8 cellular contexts compared by ENCODE assay signal in the genomic region with DNA sequence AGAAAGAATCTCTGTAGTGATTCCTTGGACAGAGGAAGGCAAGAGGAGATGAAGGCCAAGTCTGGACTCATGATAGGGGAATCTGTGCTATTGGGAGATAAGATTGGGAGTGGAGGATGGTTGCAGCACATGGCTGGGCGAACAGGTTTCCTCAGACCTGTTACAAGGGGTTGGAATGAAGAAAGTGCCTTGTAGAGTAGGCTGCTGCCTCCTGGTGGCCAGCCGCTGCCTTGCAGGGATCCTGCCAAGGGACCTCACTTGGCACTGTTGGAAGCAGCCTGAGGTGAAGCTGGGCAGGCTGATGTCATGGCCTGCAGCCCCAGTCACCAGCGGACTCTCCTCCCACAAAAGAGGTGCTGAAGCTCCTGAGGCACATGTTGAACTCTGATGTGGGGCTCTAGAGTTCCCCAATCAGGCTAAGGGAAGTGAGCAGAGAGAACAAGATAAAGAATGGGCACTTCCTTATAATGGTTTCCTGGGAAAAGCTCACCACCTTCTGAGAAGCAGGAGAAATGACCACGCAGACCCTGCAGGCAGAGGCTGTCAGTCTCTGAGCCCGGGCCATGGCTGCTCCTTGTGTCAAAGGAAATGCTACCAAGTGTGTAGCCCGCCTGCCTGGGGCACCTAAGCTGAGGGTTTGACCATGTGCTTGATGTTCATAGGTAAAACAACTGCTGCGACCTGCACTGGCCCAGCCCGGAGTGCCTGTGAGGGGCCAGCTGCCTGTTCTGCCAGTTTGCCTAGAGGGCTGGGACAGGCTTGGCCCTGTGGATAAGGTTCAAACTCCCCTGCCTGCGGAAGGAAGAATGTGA. TPM values are rescaled to one million over a fixed set of nuclear protein-coding genes. Genes with fewer than 3 reads are reported as not detected.
A peak's percentile ranks its signal among the peaks of the same experiment; 100 is the strongest.
DNase-seq lines count a peak whose midpoint lies in the region; ATAC-seq and TF ChIP-seq lines count a peak whose summit lies in the region.

No MANE protein-coding gene starts in this region.

- CTCF ChIA-PET in Panc1 (lab: Charles Lee) = interaction anchor here (0.6 to 2.1 kb wide), 5 partner anchors 13 to 168 kb away, joined by 3 to 26 read pairs (median 5); partner anchors contain the start of gene DCAF1

- H3K36me3 Mint-ChIP-seq in activated T-cell treated with anti-CD3 and anti-CD28 coated beads, Interleukin-2, amount 50 U/mL, for 72 hours (ENCODE audit: insufficient read depth in 2 of 2) = no peaks in the 10 kb centered on the region
- H3K36me3 Mint-ChIP-seq in naive thymus-derived CD8-positive, alpha-beta T cell = peaks cover 0 to 6% (median 0%) of the 10 kb centered on the region in 3 donors
- no peaks in the 10 kb centered on the region for H3K36me3 Mint-ChIP-seq in stimulated activated memory B cell treated with anti-CD40 and anti-IgM and Interleukin-4, amounts not matched to agents 10 μg/mL and 1 μg/mL and 100 μg/mL, for 72 hours

- TF ChIP-seq CTCF in Panc1 (IDR thresholded peaks at IDR 0.05) = peak; percentile 93
- peak; percentile 98 to 99 for TF ChIP-seq CTCF in fibroblast of lung (conservative IDR thresholded peaks at IDR 0.05 in 1 of 2, IDR thresholded peaks at IDR 0.05 in 1 of 2; ENCODE audit: low read depth in 1 of 2, low read length in 2 of 2)

- no peaks in the 10 kb centered on the region for H4K20me1 ChIP-seq in fibroblast of lung (ENCODE audit: control insufficient read depth, extremely low read depth, insufficient read depth, low read length)

- peak; percentile 75 for ATAC-seq in Panc1
- peak; percentile 18 to 21 for ATAC-seq in activated T-cell treated with anti-CD3 and anti-CD28 coated beads, Interleukin-2, amount 50 U/mL, for 72 hours (replicated peaks in 1 of 2)
- ATAC-seq in naive thymus-derived CD8-positive, alpha-beta T cell = peak in 1 of 2 donors; percentile 7
- ATAC-seq in stimulated activated memory B cell treated with anti-CD40 and anti-IgM and Interleukin-4, amounts not matched to agents 10 μg/mL and 1 μg/mL and 100 μg/mL, for 72 hours = no peak
- ATAC-seq in HG02981 (IDR thresholded peaks at IDR 0.05; ENCODE audit: unreplicated experiment) = no peak

- DNase-seq in DMS79 treated with DMSO at 0.1 percent for 48 hours (lab: John Stamatoyannopoulos, UW) (peak; percentile 5), HuH-7.5 (ENCODE audit: low spot score) (peak; percentile 74), Panc1 (ENCODE audit: low read depth, low spot score) (peak; percentile 75), fibroblast of lung (ENCODE audit: low read depth in 2 of 2) (peak; percentile 72 to 80)
- DNase-seq in activated T-cell treated with anti-CD3 and anti-CD28 coated beads, Interleukin-2, amount 50 U/mL, for 72 hours = peak; percentile 84 to 85
- DNase-seq in naive thymus-derived CD8-positive, alpha-beta T cell = peak; percentile 61 to 84 (median 73)

- H3K4me1 Mint-ChIP-seq in activated T-cell treated with anti-CD3 and anti-CD28 coated beads, Interleukin-2, amount 50 U/mL, for 72 hours (ENCODE audit: low read depth) = peaks cover 54% of the 10 kb centered on the region
- H3K4me1 Mint-ChIP-seq in naive thymus-derived CD8-positive, alpha-beta T cell = peaks cover 26 to 65% (median 50%) of the 10 kb centered on the region in 4 donors
- H3K4me1 Mint-ChIP-seq in stimulated activated memory B cell treated with anti-CD40 and anti-IgM and Interleukin-4, amounts not matched to agents 10 μg/mL and 1 μg/mL and 100 μg/mL, for 72 hours = peaks cover 46% of the 10 kb centered on the region

- no TSS peak for BruUV-seq in Panc1 (replicated peaks; lab: Mats Ljungman, UMichigan)

- no peak overlapping the region for H3K4me2 ChIP-seq in fibroblast of lung (ENCODE audit: extremely low read depth, insufficient read depth, low read length)

- no peak overlapping the region for H3K27ac Mint-ChIP-seq in activated T-cell treated with anti-CD3 and anti-CD28 coated beads, Interleukin-2, amount 50 U/mL, for 72 hours
- peak overlapping the region; percentile 43 to 95 (median 92) for H3K27ac Mint-ChIP-seq in naive thymus-derived CD8-positive, alpha-beta T cell
- H3K27ac Mint-ChIP-seq in stimulated activated memory B cell treated with anti-CD40 and anti-IgM and Interleukin-4, amounts not matched to agents 10 μg/mL and 1 μg/mL and 100 μg/mL, for 72 hours = no peak overlapping the region

- no peaks in the 10 kb centered on the region for H3K79me2 ChIP-seq in fibroblast of lung (ENCODE audit: control insufficient read depth, insufficient read depth, low read length)

- in situ Hi-C loops in Panc1 (cut with HindIII; ENCODE audit: low pct_unique_long_range_greater_than_20kb, low sequenced_read_pairs) = no loop called here

- H3K27me3 ChIP-seq in Panc1 (ENCODE audit: control insufficient read depth, insufficient read depth, low read length) = no peaks in the 10 kb centered on the region
- H3K27me3 ChIP-seq in fibroblast of lung (ENCODE audit: control insufficient read depth, insufficient read depth, low read length) = no peaks in the 10 kb centered on the region

- H3K4me3 ChIP-seq in Panc1 (ENCODE audit: low read depth in 2 of 2, low read length in 2 of 2) (no peak overlapping the region), fibroblast of lung (replicated peaks in 1 of 4; ENCODE audit: control extremely low read depth in 1 of 4, insufficient read depth in 1 of 4, low read depth in 3 of 4, low read length in 4 of 4) (no peak overlapping the region)

- H3K27me3 Mint-ChIP-seq in activated T-cell treated with anti-CD3 and anti-CD28 coated beads, Interleukin-2, amount 50 U/mL, for 72 hours (ENCODE audit: low read depth) = no peaks in the 10 kb centered on the region
- H3K27me3 Mint-ChIP-seq in naive thymus-derived CD8-positive, alpha-beta T cell = no peaks in the 10 kb centered on the region
- H3K27me3 Mint-ChIP-seq in stimulated activated memory B cell treated with anti-CD40 and anti-IgM and Interleukin-4, amounts not matched to agents 10 μg/mL and 1 μg/mL and 100 μg/mL, for 72 hours = no peaks in the 10 kb centered on the region

- H3K9ac ChIP-seq in fibroblast of lung (ENCODE audit: insufficient read depth, low read length) = no peak overlapping the region

- intact Hi-C loops in Panc1 (cut with micrococcal nuclease; ENCODE audit: unreplicated experiment) = loop anchor here (2.0 kb wide), 1 partner anchor 169 kb away; the partner anchor contains the start of gene DCAF1

- no peaks in the 10 kb centered on the region for H3K9me3 ChIP-seq in Panc1 (ENCODE audit: control insufficient read depth, insufficient read depth, low read depth, low read length)
- H3K9me3 ChIP-seq in fibroblast of lung (ENCODE audit: control insufficient read depth, insufficient read depth, low read depth, low read length) = no peaks in the 10 kb centered on the region

- H3K36me3 ChIP-seq in Panc1 (ENCODE audit: control insufficient read depth, insufficient read depth, low read length) (no peaks in the 10 kb centered on the region), fibroblast of lung (ENCODE audit: control insufficient read depth, insufficient read depth, low read length) (no peaks in the 10 kb centered on the region)

- peaks cover 20% of the 10 kb centered on the region for H3K4me1 ChIP-seq in Panc1 (ENCODE audit: control insufficient read depth, insufficient read depth, low read length)
- peaks cover 13% of the 10 kb centered on the region for H3K4me1 ChIP-seq in fibroblast of lung (ENCODE audit: control insufficient read depth, extremely low read depth, insufficient read depth, low read length)

- H3K4me3 Mint-ChIP-seq in activated T-cell treated with anti-CD3 and anti-CD28 coated beads, Interleukin-2, amount 50 U/mL, for 72 hours = peak overlapping the region; percentile 71 to 93
- H3K4me3 Mint-ChIP-seq in naive thymus-derived CD8-positive, alpha-beta T cell = peak overlapping the region; percentile 25 to 97 (median 73)
- H3K4me3 Mint-ChIP-seq in stimulated activated memory B cell treated with anti-CD40 and anti-IgM and Interleukin-4, amounts not matched to agents 10 μg/mL and 1 μg/mL and 100 μg/mL, for 72 hours = peak overlapping the region; percentile 68

- POLR2A ChIA-PET in Panc1 (lab: Charles Lee) = no interaction called here
- POLR2A ChIA-PET in naive thymus-derived CD8-positive, alpha-beta T cell (lab: Charles Lee) = interaction anchor here (1.1 to 5.9 kb wide), 4 partner anchors 11 to 280 kb away, joined by 3 to 91 read pairs (median 52); partner anchors contain the start of gene DCAF1

- no peaks in the 10 kb centered on the region for H3K9me3 Mint-ChIP-seq in activated T-cell treated with anti-CD3 and anti-CD28 coated beads, Interleukin-2, amount 50 U/mL, for 72 hours
- H3K9me3 Mint-ChIP-seq in naive thymus-derived CD8-positive, alpha-beta T cell = no peaks in the 10 kb centered on the region
- no peaks in the 10 kb centered on the region for H3K9me3 Mint-ChIP-seq in stimulated activated memory B cell treated with anti-CD40 and anti-IgM and Interleukin-4, amounts not matched to agents 10 μg/mL and 1 μg/mL and 100 μg/mL, for 72 hours

- H3K27ac ChIP-seq in Panc1 (ENCODE audit: low read length) (peak overlapping the region; percentile 29; the same call in 1 of the 2 replicates), fibroblast of lung (ENCODE audit: insufficient read depth, low read length) (no peak overlapping the region)

- no peak overlapping the region for H2AFZ ChIP-seq in fibroblast of lung (ENCODE audit: low read length)

RNA-seq across cellular contexts. Expression of gene TEX264, which starts 1.6 kb away (rescaled TPM):
- total RNA-seq in Panc1 (2021; ENCODE audit: unreplicated experiment) = 45.8 TPM
- polyA plus RNA-seq in Panc1 (2012; ENCODE audit: insufficient read length) = 60.7 TPM
- total RNA-seq in activated T-cell treated with anti-CD3 and anti-CD28 coated beads, Interleukin-2, amount 50 U/mL, for 72 hours = 10 to 100 TPM; 37.8 to 48.0 TPM
- total RNA-seq in fibroblast of lung = 51.0 and 54.4 TPM in 2 replicates
- 34.3 and 44.1 TPM in 2 replicates for polyA plus RNA-seq in fibroblast of lung
- 34.4 and 44.2 TPM in 2 replicates for polyA plus RNA-seq in fibroblast of lung (2012)
- polyA minus RNA-seq in fibroblast of lung (ENCODE audit: low replicate concordance) = 87.4 and 115 TPM in 2 replicates
- total RNA-seq in naive thymus-derived CD8-positive, alpha-beta T cell = 10 to 100 TPM; 37.4 to 39.7 TPM
- 10 to 100 TPM; 84.5 to 95.7 (median 85.3) TPM for polyA plus RNA-seq in naive thymus-derived CD8-positive, alpha-beta T cell

RNA-seq across cellular contexts. Expression of gene GRM2, which starts 37.4 kb away (rescaled TPM):
- 0.21 TPM for total RNA-seq in Panc1 (2021; ENCODE audit: unreplicated experiment)
- polyA plus RNA-seq in Panc1 (2012; ENCODE audit: insufficient read length) = 0.10 TPM
- 1 to 10 TPM in 1 of 2 donors, under 1 TPM in 1; 0.48 to 2.0 TPM for total RNA-seq in activated T-cell treated with anti-CD3 and anti-CD28 coated beads, Interleukin-2, amount 50 U/mL, for 72 hours
- under 0.01 TPM in 2 replicates for total RNA-seq in fibroblast of lung
- polyA plus RNA-seq in fibroblast of lung = 0.02 and 0.06 TPM in 2 replicates
- polyA plus RNA-seq in fibroblast of lung (2012) = 0.06 TPM in 1 of 2 replicates, not detected in the other
- polyA minus RNA-seq in fibroblast of lung (ENCODE audit: low replicate concordance) = not detected in 2 replicates
- total RNA-seq in naive thymus-derived CD8-positive, alpha-beta T cell = 1 to 10 TPM; 2.9 to 5.0 TPM
- under 1 TPM in 1 of 3 donors, not detected in 2; 0.09 TPM for polyA plus RNA-seq in naive thymus-derived CD8-positive, alpha-beta T cell

Comparison
In these comparisons a context has a peak if more than half of its experiments do, and no peak if none do; other contexts are left out.
1. DNase-seq: peak in every context shown above with its lines; median percentile 84 in activated T-cell treated with anti-CD3 and anti-CD28 coated beads, Interleukin-2, amount 50 U/mL, for 72 hours; 76 in fibroblast of lung; 75 in Panc1; 74 in HuH-7.5; 73 in naive thymus-derived CD8-positive, alpha-beta T cell; 5 in DMS79 treated with DMSO at 0.1 percent for 48 hours.
2. ATAC-seq: peak in Panc1 (single experiment) and activated T-cell treated with anti-CD3 and anti-CD28 coated beads, Interleukin-2, amount 50 U/mL, for 72 hours (2 of 2); none in stimulated activated memory B cell treated with anti-CD40 and anti-IgM and Interleukin-4, amounts not matched to agents 10 μg/mL and 1 μg/mL and 100 μg/mL, for 72 hours (single experiment) and HG02981 (single experiment).
3. H3K27ac Mint-ChIP-seq: peak in naive thymus-derived CD8-positive, alpha-beta T cell (10 of 10); none in activated T-cell treated with anti-CD3 and anti-CD28 coated beads, Interleukin-2, amount 50 U/mL, for 72 hours (single experiment) and stimulated activated memory B cell treated with anti-CD40 and anti-IgM and Interleukin-4, amounts not matched to agents 10 μg/mL and 1 μg/mL and 100 μg/mL, for 72 hours (single experiment).
4. Peak in every context shown above with its lines, with median percentiles within 50 percentile points of each other: H3K4me3 Mint-ChIP-seq.